Comparison of ENCODE assay signal across 22 cellular contexts in genomic region chr6:129108337-129108736, GRCh38.
"Had no signal": no experiment of that assay in that cellular context is flagged by ENCODE, and none has a peak within 500 bp of the region (broad histone marks: within the 10 kb centered on the region; RNA-seq: fewer than 3 reads in every experiment).

No MANE protein-coding gene starts in this region.

- H3K4me3 ChIP-seq: left lung, lung, pancreas, prostate gland, spleen, tibial nerve, uterus had no signal

- FAIRE-seq: keratinocyte had no signal

- H3K27ac ChIP-seq: left lung, pancreas, prostate gland, spleen, uterus had no signal

- DNase-seq: hippocampal formation; kidney glomerular epithelial cell; left cardiac atrium; left lung; mesendoderm; naive thymus-derived CD8-positive, alpha-beta T cell; nucleus accumbens; pancreas; posterior cingulate gyrus; retina; right cardiac atrium; small intestine; spleen; stimulated activated CD4-positive, alpha-beta T cell treated with anti-CD3 and anti-CD28 coated beads, Interleukin-4, amount 100 ng/mL, for 24 hours; stimulated activated naive CD4-positive, alpha-beta T cell; uterus had no signal

- H3K27me3 ChIP-seq: left lung, pancreas, spleen, tibial nerve, uterus had no signal

- H3K4me1 ChIP-seq: left lung, pancreas, prostate gland, spleen, uterus had no signal

- H3K36me3 ChIP-seq: left lung, pancreas, prostate gland, spleen, tibial nerve, uterus had no signal

- H3K9me3 ChIP-seq: left lung, pancreas, prostate gland, spleen, tibial nerve, uterus had no signal

- ATAC-seq: left cardiac atrium; left lung; naive thymus-derived CD8-positive, alpha-beta T cell; pancreas; right cardiac atrium; sciatic nerve; stimulated activated effector memory CD8-positive, alpha-beta T cell treated with anti-CD3 and anti-CD28 coated beads, Interleukin-12 subunit alpha, Interleukin-12 subunit beta, amount 100 ng/mL, for 72 hours had no signal
